23 cellular contexts compared by ENCODE assay signal in the genomic region with DNA sequence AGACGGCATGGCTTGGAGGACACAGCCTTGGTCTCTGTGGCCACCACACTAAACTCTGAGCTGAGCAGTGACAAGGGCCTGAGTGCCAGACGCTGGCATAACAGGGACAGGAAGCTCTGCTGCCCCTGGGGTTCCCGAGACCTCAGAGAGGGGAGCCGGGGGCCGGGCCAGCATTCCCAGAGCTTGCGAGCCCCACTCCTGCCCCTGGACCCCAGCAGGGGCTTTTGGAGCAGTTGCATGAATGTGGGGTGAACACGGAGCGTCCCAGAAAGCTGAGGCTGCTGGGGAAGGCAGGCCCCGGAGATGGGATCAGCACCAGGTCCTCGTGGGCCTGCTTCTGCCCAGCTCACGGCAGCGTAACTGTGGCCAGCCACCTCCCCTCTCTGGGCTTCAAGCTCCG. TPM values are rescaled to one million over a fixed set of nuclear protein-coding genes. Genes with fewer than 3 reads are reported as not detected.
"Had no signal": no experiment of that assay in that cellular context is flagged by ENCODE, and none has a peak within 500 bp of the region (broad histone marks: within the 10 kb centered on the region; RNA-seq: fewer than 3 reads in every experiment).

No MANE protein-coding gene starts in this region.

- H3K4me1 ChIP-seq: tibial artery, upper lobe of left lung, uterus had no signal

- H3K27me3 ChIP-seq: dorsolateral prefrontal cortex, heart left ventricle, ovary, tibial artery, upper lobe of left lung, uterus had no signal

- H3K27ac ChIP-seq: dorsolateral prefrontal cortex, heart left ventricle, ovary, tibial artery, upper lobe of left lung, uterus had no signal

- DNase-seq: cortex of kidney; dorsolateral prefrontal cortex; effector CD8-positive, alpha-beta T cell; foreskin melanocyte; heart left ventricle; hippocampal formation; kidney glomerular epithelial cell; mammary epithelial cell; naive thymus-derived CD8-positive, alpha-beta T cell; nucleus accumbens; ovary; stimulated activated CD4-positive, alpha-beta T cell treated with anti-CD3 and anti-CD28 coated beads, Interleukin-4, amount 100 ng/mL, for 1 hour; stimulated activated CD8-positive, alpha-beta memory T cell treated with anti-CD3 and anti-CD28 coated beads, Interleukin-4, amount 100 ng/mL, for 48 hours; tibial artery; uterus had no signal

- FAIRE-seq: islet of Langerhans had no signal

- H3K36me3 ChIP-seq: ovary, upper lobe of left lung, uterus had no signal

- H3K9me3 ChIP-seq: heart left ventricle, ovary, tibial artery, upper lobe of left lung, uterus had no signal

- ATAC-seq: naive thymus-derived CD8-positive, alpha-beta T cell; right cardiac atrium; stimulated activated effector memory CD8-positive, alpha-beta T cell treated with anti-CD3 and anti-CD28 coated beads, Interleukin-12 subunit alpha, Interleukin-12 subunit beta, amount 100 ng/mL, for 72 hours had no signal

- H3K4me3 ChIP-seq: dorsolateral prefrontal cortex, heart left ventricle, ovary, tibial artery, upper lobe of left lung, uterus had no signal

RNA-seq across cellular contexts. Expression of gene ERFE, which starts 7.6 kb away (rescaled TPM):
- total RNA-seq: lower leg skin; naive thymus-derived CD8-positive, alpha-beta T cell had no signal
- polyA plus RNA-seq: naive thymus-derived CD8-positive, alpha-beta T cell; neural cell had no signal

RNA-seq across cellular contexts. Expression of gene KLHL30, which starts 12.7 kb away (rescaled TPM):
- total RNA-seq: mononuclear cell; naive thymus-derived CD8-positive, alpha-beta T cell; temporal lobe had no signal
- polyA plus RNA-seq: naive thymus-derived CD8-positive, alpha-beta T cell; neural cell had no signal

RNA-seq across cellular contexts. Expression of gene ESPNL, which starts 51.1 kb away (rescaled TPM):
- polyA plus RNA-seq: mammary epithelial cell; naive thymus-derived CD8-positive, alpha-beta T cell had no signal
